ENCODE assay signal across 11 cellular contexts in the genomic region with DNA sequence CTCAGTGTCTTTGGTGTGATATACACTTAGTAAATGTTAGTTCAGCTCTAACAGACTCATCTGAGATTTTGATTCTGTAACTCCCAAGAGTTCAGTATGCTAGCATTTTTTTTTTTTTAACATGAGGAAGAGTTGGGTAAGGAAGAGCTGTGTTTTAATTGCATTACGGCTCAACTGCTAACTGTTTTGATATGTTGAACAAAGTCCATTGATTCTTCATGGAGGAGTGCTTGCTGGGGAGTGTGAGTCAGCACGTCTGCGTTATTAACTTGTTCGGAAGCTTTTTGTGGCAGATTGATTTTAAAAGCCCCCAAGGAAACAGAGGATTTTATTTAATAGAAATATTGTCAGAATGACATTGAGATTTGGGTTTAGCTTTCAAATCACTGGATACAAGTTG. TPM values are rescaled to one million over a fixed set of nuclear protein-coding genes. Genes with fewer than 3 reads are reported as not detected.
DNase-seq lines count a peak whose midpoint lies in the region; TF ChIP-seq lines count a peak whose summit lies in the region.
"Had no signal": no experiment of that assay in that cellular context is flagged by ENCODE, and none has a peak within 500 bp of the region (broad histone marks: within the 10 kb centered on the region; RNA-seq: fewer than 3 reads in every experiment).

No MANE protein-coding gene starts in this region.

- H3K27ac Mint-ChIP-seq in activated CD4-positive, alpha-beta T cell treated with anti-CD3 and anti-CD28 coated beads, Interleukin-2, amount 10 ng/mL, durations not matched to agents 24 days and 14 days = peak overlapping the region; percentile 61

- H3K9me3 ChIP-seq in SJSA1 (replicated peaks) (no peaks in the 10 kb centered on the region), esophagus (ENCODE audit: control insufficient read depth in 2 of 2, insufficient read depth in 1 of 2, low read depth in 1 of 2, low read length in 1 of 2) (no peaks in the 10 kb centered on the region), skeletal muscle satellite cell (replicated peaks; ENCODE audit: low read length) (no peaks in the 10 kb centered on the region), osteoblast (ENCODE audit: low read depth, low read length) (no peaks in the 10 kb centered on the region), adrenal gland (replicated peaks in 1 of 3) (no peaks in the 10 kb centered on the region)

- no peak overlapping the region for H3K4me3 Mint-ChIP-seq in activated CD4-positive, alpha-beta T cell treated with anti-CD3 and anti-CD28 coated beads, Interleukin-2, amount 10 ng/mL, durations not matched to agents 24 days and 14 days

- 65 to 67% methylated on average over 4 of the region's 4 CpGs for WGBS in esophagus, 2 donors
- 89 to 95% (median 93%) methylated on average over 4 of the region's 4 CpGs for WGBS in adrenal gland, 4 donors

- H3K36me3 Mint-ChIP-seq in activated CD4-positive, alpha-beta T cell treated with anti-CD3 and anti-CD28 coated beads, Interleukin-2, amount 10 ng/mL, durations not matched to agents 24 days and 14 days (ENCODE audit: low read depth) = peaks cover 17% of the 10 kb centered on the region

- H3K4me1 ChIP-seq in SJSA1 (replicated peaks) (peaks cover 17% of the 10 kb centered on the region), esophagus (ENCODE audit: control insufficient read depth in 2 of 2, insufficient read depth in 2 of 2, low read length in 1 of 2) (peaks cover 0 to 8% of the 10 kb centered on the region in 2 donors), skeletal muscle satellite cell (ENCODE audit: control insufficient read depth, insufficient read depth, low read length) (peaks cover 24% of the 10 kb centered on the region), osteoblast (ENCODE audit: insufficient read depth, low read length) (peaks cover 14% of the 10 kb centered on the region), adrenal gland (replicated peaks in 1 of 2) (peaks cover 0 to 8% of the 10 kb centered on the region in 2 donors)

- H3K4me1 Mint-ChIP-seq in activated CD4-positive, alpha-beta T cell treated with anti-CD3 and anti-CD28 coated beads, Interleukin-2, amount 10 ng/mL, durations not matched to agents 24 days and 14 days = peaks cover 42% of the 10 kb centered on the region

- intact Hi-C loops in activated CD4-positive, alpha-beta T cell treated with anti-CD3 and anti-CD28 coated beads, Interleukin-2, amount 10 ng/mL, durations not matched to agents 24 days and 14 days (cut with micrococcal nuclease) = loop anchor here (1.0 kb wide), 3 partner anchors 8 to 33 kb away; no protein-coding TSS in a partner anchor
- intact Hi-C loops in adrenal gland (cut with DNase I) = no loop called here

- H3K4me2 ChIP-seq in skeletal muscle satellite cell (ENCODE audit: low read length) (no peak overlapping the region), osteoblast (ENCODE audit: insufficient read depth, low read length) (no peak overlapping the region)

- H3K27me3 Mint-ChIP-seq in activated CD4-positive, alpha-beta T cell treated with anti-CD3 and anti-CD28 coated beads, Interleukin-2, amount 10 ng/mL, durations not matched to agents 24 days and 14 days = no peaks in the 10 kb centered on the region

- peaks cover 4% of the 10 kb centered on the region for H3K79me2 ChIP-seq in osteoblast (ENCODE audit: insufficient read depth, low read length)

- H3K27ac ChIP-seq in SJSA1 = peak overlapping the region; percentile 57; the same call in 1 of the 2 replicates
- peak overlapping the region; percentile 88 to 89 for H3K27ac ChIP-seq in esophagus (ENCODE audit: low read depth in 2 of 2, low read length in 1 of 2)
- H3K27ac ChIP-seq in osteoblast (ENCODE audit: low read depth, low read length) = no peak overlapping the region
- H3K27ac ChIP-seq in adrenal gland = peak overlapping the region in 2 of 5 donors; percentile 51 to 68

- DNase-seq in activated CD4-positive, alpha-beta T cell treated with anti-CD3 and anti-CD28 coated beads, Interleukin-2, amount 10 ng/mL, durations not matched to agents 24 days and 14 days = no peak
- no peak for DNase-seq in activated CD4-positive, alpha-beta T cell treated with anti-CD3 and anti-CD28 coated beads, Interleukin-2, amount 50 U/mL, for 48 hours
- DNase-seq in SJSA1 (ENCODE audit: low read depth in 1 of 2, low spot score in 2 of 2) (no peak), NCI-H2196 treated with DMSO at 0.1 percent for 48 hours (lab: John Stamatoyannopoulos, UW; ENCODE audit: unreplicated experiment) (no peak), osteoblast (ENCODE audit: insufficient read length, low spot score, missing footprints) (no peak), adrenal gland (no peak)
- DNase-seq: glutamatergic neuron, mesendoderm, NCI-H1930 had no signal

- H3K9me3 Mint-ChIP-seq in activated CD4-positive, alpha-beta T cell treated with anti-CD3 and anti-CD28 coated beads, Interleukin-2, amount 10 ng/mL, durations not matched to agents 24 days and 14 days = peaks cover 5% of the 10 kb centered on the region

- peak overlapping the region; percentile 60 for H3K9ac ChIP-seq in skeletal muscle satellite cell (ENCODE audit: low read depth, low read length)

- no peak overlapping the region for H2AFZ ChIP-seq in osteoblast (ENCODE audit: low read length)

- TF ChIP-seq POLR2A in adrenal gland (IDR thresholded peaks at IDR 0.05) = no peak

- H3K27me3 ChIP-seq in SJSA1 (replicated peaks) (no peaks in the 10 kb centered on the region), esophagus (ENCODE audit: control insufficient read depth in 1 of 2, insufficient read depth in 2 of 2, low read length in 2 of 2) (no peaks in the 10 kb centered on the region), skeletal muscle satellite cell (ENCODE audit: control insufficient read depth, insufficient read depth, low read length) (no peaks in the 10 kb centered on the region), osteoblast (ENCODE audit: insufficient read depth, low read length) (no peaks in the 10 kb centered on the region), adrenal gland (no peaks in the 10 kb centered on the region)

- H3K36me3 ChIP-seq in SJSA1 = no peaks in the 10 kb centered on the region
- H3K36me3 ChIP-seq in esophagus (ENCODE audit: control insufficient read depth in 2 of 2, insufficient read depth in 2 of 2, low read length in 1 of 2) = no peaks in the 10 kb centered on the region
- H3K36me3 ChIP-seq in skeletal muscle satellite cell (ENCODE audit: insufficient read depth, low read length) = no peaks in the 10 kb centered on the region
- H3K36me3 ChIP-seq in osteoblast (ENCODE audit: insufficient read depth, low read length) = no peaks in the 10 kb centered on the region
- no peaks in the 10 kb centered on the region for H3K36me3 ChIP-seq in adrenal gland (replicated peaks in 1 of 2)

- TF ChIP-seq CTCF in osteoblast (IDR thresholded peaks at IDR 0.05; ENCODE audit: extremely low read depth, low read depth, low read length) (no peak), adrenal gland (IDR thresholded peaks at IDR 0.05) (no peak)

- no peak overlapping the region for H3K4me3 ChIP-seq in SJSA1
- no peak overlapping the region for H3K4me3 ChIP-seq in esophagus (ENCODE audit: low read depth in 1 of 2, low read length in 2 of 2)
- no peak overlapping the region for H3K4me3 ChIP-seq in skeletal muscle satellite cell (ENCODE audit: low read length)
- H3K4me3 ChIP-seq in osteoblast (ENCODE audit: insufficient read depth, low read length) = no peak overlapping the region
- H3K4me3 ChIP-seq in adrenal gland = no peak overlapping the region

- H4K20me1 ChIP-seq in osteoblast (ENCODE audit: insufficient read depth, low read length) = no peaks in the 10 kb centered on the region

RNA-seq across cellular contexts. Expression of a gene that starts 45.8 kb away (rescaled TPM):
- 18.7 and 22.3 TPM in 2 replicates for total RNA-seq in activated CD4-positive, alpha-beta T cell treated with anti-CD3 and anti-CD28 coated beads, Interleukin-2, amount 10 ng/mL, durations not matched to agents 24 days and 14 days
- 5.8 and 9.1 TPM in 2 replicates for total RNA-seq in SJSA1 (2014; rRNA removed; shearing (Covaris generic))
- polyA plus RNA-seq in esophagus (1 to 10 TPM; 7.9 to 9.6 TPM), adrenal gland (10 to 100 TPM in 1 of 3 donors, 1 to 10 TPM in 2; 6.8 to 15.4 (median 8.5) TPM)
- total RNA-seq in skeletal muscle satellite cell (2012; rRNA removed) = 9.2 and 9.4 TPM in 2 replicates
- total RNA-seq in osteoblast (5.0 and 6.2 TPM in 2 replicates), adrenal gland (10 to 100 TPM in 5 of 8 donors, 1 to 10 TPM in 3; 4.9 to 33.0 (median 15.7) TPM)

RNA-seq across cellular contexts. Expression of a gene that starts 56.5 kb away (rescaled TPM):
- 92.3 and 93.6 TPM in 2 replicates for total RNA-seq in activated CD4-positive, alpha-beta T cell treated with anti-CD3 and anti-CD28 coated beads, Interleukin-2, amount 10 ng/mL, durations not matched to agents 24 days and 14 days
- total RNA-seq in SJSA1 (2014; rRNA removed; shearing (Covaris generic)) = 52.5 and 59.4 TPM in 2 replicates
- polyA plus RNA-seq in esophagus = 10 to 100 TPM; 20.3 to 28.7 TPM
- total RNA-seq in skeletal muscle satellite cell (2012; rRNA removed) = 23.3 and 30.4 TPM in 2 replicates
- total RNA-seq in osteoblast = 22.7 and 24.2 TPM in 2 replicates
- 10 to 100 TPM; 19.7 to 88.8 (median 36.0) TPM for total RNA-seq in adrenal gland
- polyA plus RNA-seq in adrenal gland = 100 to 1,000 TPM in 1 of 3 donors, 10 to 100 TPM in 2; 31.0 to 163 (median 35.7) TPM
